9 cellular contexts compared by ENCODE assay signal in the genomic region with DNA sequence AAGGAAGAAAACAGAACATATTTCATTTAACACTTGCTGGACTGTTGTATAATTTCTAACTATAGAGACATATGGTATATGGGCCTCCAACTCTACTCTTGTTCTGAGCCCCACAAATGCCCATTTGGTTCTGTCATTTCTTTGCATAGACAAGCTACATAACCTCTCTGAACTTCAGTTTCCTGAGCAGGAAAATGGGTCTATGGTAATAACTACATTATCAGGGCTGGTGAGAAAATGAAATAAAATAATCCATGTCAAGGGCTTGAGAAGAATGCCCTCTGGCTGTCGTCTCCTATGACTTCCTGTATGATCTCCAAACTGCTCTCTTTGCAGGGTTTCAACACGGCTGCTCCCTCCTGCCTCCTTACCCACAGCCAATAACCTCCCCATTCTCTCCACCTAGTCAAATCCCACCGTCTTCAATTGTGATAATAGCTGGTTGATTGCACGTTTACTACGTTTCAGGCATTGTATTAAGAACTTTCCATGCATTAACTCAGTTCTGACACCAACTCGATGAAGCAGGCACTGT. TPM values are rescaled to one million over a fixed set of nuclear protein-coding genes. Genes with fewer than 3 reads are reported as not detected.
DNase-seq lines count a peak whose midpoint lies in the region; ATAC-seq and TF ChIP-seq lines count a peak whose summit lies in the region.
"Had no signal": no experiment of that assay in that cellular context is flagged by ENCODE, and none has a peak within 500 bp of the region (broad histone marks: within the 10 kb centered on the region; RNA-seq: fewer than 3 reads in every experiment).

No MANE protein-coding gene starts in this region.

- H3K27me3 ChIP-seq in ACC112 (ENCODE audit: insufficient read depth, low read length) (no peaks in the 10 kb centered on the region), brain microvascular endothelial cell (replicated peaks) (no peaks in the 10 kb centered on the region)

- no peak for ATAC-seq in HG02571 (IDR thresholded peaks at IDR 0.05; ENCODE audit: unreplicated experiment)
- no peak for ATAC-seq in GM18498 (IDR thresholded peaks at IDR 0.05; ENCODE audit: unreplicated experiment)

- TF ChIP-seq CTCF in brain microvascular endothelial cell (IDR thresholded peaks at IDR 0.05; ENCODE audit: low read depth, low read length, missing control alignments) = peak; percentile 23

- no peaks in the 10 kb centered on the region for H3K79me2 ChIP-seq in ACC112 (ENCODE audit: control insufficient read depth, insufficient read depth, low read length, unreplicated experiment)

- H3K36me3 ChIP-seq in ACC112 (ENCODE audit: insufficient read depth, low read length) = no peaks in the 10 kb centered on the region
- no peaks in the 10 kb centered on the region for H3K36me3 ChIP-seq in brain microvascular endothelial cell (replicated peaks)

- DNase-seq in HT1080 (ENCODE audit: low read depth) (peak; percentile 61), brain microvascular endothelial cell (no peak), midbrain (lab: John Stamatoyannopoulos, UW) (peak; percentile 63), NCI-H1105 treated with DMSO at 0.1 percent for 48 hours (lab: John Stamatoyannopoulos, UW) (no peak), SW480 (ENCODE audit: low spot score) (no peak)

- peak overlapping the region; percentile 78 for H2AFZ ChIP-seq in ACC112 (ENCODE audit: low read length, unreplicated experiment)

- in situ Hi-C loops in brain microvascular endothelial cell (cut with HindIII; ENCODE audit: low pct_ligation_motif_present, low sequenced_read_pairs) = no loop called here

- peaks cover 23% of the 10 kb centered on the region for H3K4me1 ChIP-seq in ACC112 (ENCODE audit: control insufficient read depth, insufficient read depth, low read length, unreplicated experiment)

- peak overlapping the region; percentile 95 for H3K27ac ChIP-seq in ACC112 (ENCODE audit: low read depth, low read length)
- peak overlapping the region; percentile 97 for H3K27ac ChIP-seq in brain microvascular endothelial cell

- H3K4me3 ChIP-seq in ACC112 (ENCODE audit: low read depth, low read length) (peak overlapping the region; percentile 73), brain microvascular endothelial cell (ENCODE audit: low read depth, low read length) (peak overlapping the region; percentile 53)

RNA-seq across cellular contexts. Expression of gene ZCCHC3, which starts 12.0 kb away (rescaled TPM):
- 17.3 and 22.2 TPM in 2 replicates for total RNA-seq in HT1080 (2014; rRNA removed; shearing (Covaris generic))
- 14.9 and 17.1 TPM in 2 replicates for polyA plus RNA-seq in HT1080 (2015; cell fraction: cytosol; rRNA removed)
- 11.4 and 13.0 TPM in 2 replicates for polyA plus RNA-seq in HT1080 (2015; cell fraction: nucleus; rRNA removed)

RNA-seq across cellular contexts. Expression of gene SOX12, which starts 16.0 kb away (rescaled TPM):
- total RNA-seq in HT1080 (2014; rRNA removed; shearing (Covaris generic)) = 8.7 and 13.2 TPM in 2 replicates
- 20.2 and 21.4 TPM in 2 replicates for polyA plus RNA-seq in HT1080 (2015; cell fraction: cytosol; rRNA removed)
- 19.2 and 20.0 TPM in 2 replicates for polyA plus RNA-seq in HT1080 (2015; cell fraction: nucleus; rRNA removed)

RNA-seq across cellular contexts. Expression of gene C20orf96, which starts 18.8 kb away (rescaled TPM):
- total RNA-seq in HT1080 (2014; rRNA removed; shearing (Covaris generic)) = 0.23 and 0.50 TPM in 2 replicates
- 1.7 and 2.2 TPM in 2 replicates for polyA plus RNA-seq in HT1080 (2015; cell fraction: cytosol; rRNA removed)
- 5.3 and 6.7 TPM in 2 replicates for polyA plus RNA-seq in HT1080 (2015; cell fraction: nucleus; rRNA removed)

RNA-seq across cellular contexts. Expression of gene NRSN2, which starts 37.5 kb away (rescaled TPM):
- 18.8 and 21.7 TPM in 2 replicates for total RNA-seq in HT1080 (2014; rRNA removed; shearing (Covaris generic))
- polyA plus RNA-seq in HT1080 (2015; cell fraction: cytosol; rRNA removed) = 16.3 and 29.9 TPM in 2 replicates
- polyA plus RNA-seq in HT1080 (2015; cell fraction: nucleus; rRNA removed) = 9.4 and 9.9 TPM in 2 replicates

RNA-seq across cellular contexts. Expression of gene DEFB132, which starts 51.8 kb away (rescaled TPM):
- total RNA-seq in HT1080 (2014; rRNA removed; shearing (Covaris generic)) = not detected in 2 replicates
- not detected in 2 replicates for polyA plus RNA-seq in HT1080 (2015; cell fraction: cytosol; rRNA removed)
- polyA plus RNA-seq in HT1080 (2015; cell fraction: nucleus; rRNA removed) = not detected in 2 replicates
- total RNA-seq: activated CD8-positive, alpha-beta memory T cell treated with anti-CD3 and anti-CD28 coated beads for 36 hours had no signal

Comparison
In these comparisons a context has a peak if more than half of its experiments do, and no peak if none do; other contexts are left out.
1. DNase-seq: peak in HT1080 (single experiment) and midbrain (single experiment); none in brain microvascular endothelial cell (single experiment), NCI-H1105 treated with DMSO at 0.1 percent for 48 hours (single experiment) and SW480 (single experiment).